Comparison of ENCODE assay signal across 27 cellular contexts in genomic region chr7:42734568-42734967, GRCh38.
DNase-seq lines count a peak whose midpoint lies in the region; ATAC-seq and TF ChIP-seq lines count a peak whose summit lies in the region.
"Had no signal": no experiment of that assay in that cellular context is flagged by ENCODE, and none has a peak within 500 bp of the region (broad histone marks: within the 10 kb centered on the region; RNA-seq: fewer than 3 reads in every experiment).

No MANE protein-coding gene starts in this region.

- H3K9me3 ChIP-seq in Loucy (ENCODE audit: insufficient read depth, low read depth, low read length) (no peaks in the 10 kb centered on the region), hepatocyte (ENCODE audit: low read depth) (no peaks in the 10 kb centered on the region)
- no peaks in the 10 kb centered on the region for H3K9me3 ChIP-seq in CD4-positive, alpha-beta memory T cell (ENCODE audit: control insufficient read depth in 1 of 2, low read length in 2 of 2)
- H3K9me3 ChIP-seq: BE2C, HAP-1, spleen, stomach, thyroid gland had no signal

- whole genome bisulfite sequencing in hepatocyte (ENCODE audit: low lambda C conversion rate, missing lambda C conversion rate): 41% methylated on average over 2 of the region's 2 CpGs

- intact Hi-C loops in CD4-positive, alpha-beta memory T cell (cut with micrococcal nuclease): no loop called here

- H2AFZ ChIP-seq in Loucy (ENCODE audit: low read length) (0 out of 2 replicates have a peak overlapping the region, but pooled peaks have one; percentile 62), hepatocyte (no peak overlapping the region)
- H2AFZ ChIP-seq: neural progenitor cell had no signal

- H3K4me3 Mint-ChIP-seq in nephron: no peak overlapping the region
- H3K4me3 Mint-ChIP-seq in activated naive CD8-positive, alpha-beta T cell treated with anti-CD3 and anti-CD28 coated beads, Interleukin-2, amount 50 U/mL, for 24 hours: no peak overlapping the region
- H3K4me3 Mint-ChIP-seq in CD4-positive, alpha-beta memory T cell: no peak overlapping the region
- H3K4me3 Mint-ChIP-seq: activated B cell treated with CpG ODN at 0.5 μM for 24 hours; activated naive CD8-positive, alpha-beta T cell treated with anti-CD3 and anti-CD28 coated beads, Interleukin-2, amount 10 ng/mL, durations not matched to agents 7 days and 5 days; activated T-cell treated with anti-CD3 and anti-CD28 coated beads, Interleukin-2, amount 50 U/mL, for 24 hours; neural progenitor cell had no signal

- H3K27ac ChIP-seq in hepatocyte: no peak overlapping the region
- H3K27ac ChIP-seq in CD4-positive, alpha-beta memory T cell (ENCODE audit: low read depth, low read length): no peak overlapping the region
- H3K27ac ChIP-seq: neural progenitor cell, spleen, stomach, thyroid gland had no signal

- no peaks in the 10 kb centered on the region for H3F3A ChIP-seq in Loucy (ENCODE audit: low read depth)

- H3K27me3 Mint-ChIP-seq in nephron (ENCODE audit: low read depth): no peaks in the 10 kb centered on the region
- peaks cover 2% of the 10 kb centered on the region for H3K27me3 Mint-ChIP-seq in activated naive CD8-positive, alpha-beta T cell treated with anti-CD3 and anti-CD28 coated beads, Interleukin-2, amount 50 U/mL, for 24 hours
- peaks cover 0 to 4% of the 10 kb centered on the region in 2 donors for H3K27me3 Mint-ChIP-seq in CD4-positive, alpha-beta memory T cell
- H3K27me3 Mint-ChIP-seq: activated B cell treated with CpG ODN at 0.5 μM for 24 hours; activated naive CD8-positive, alpha-beta T cell treated with anti-CD3 and anti-CD28 coated beads, Interleukin-2, amount 10 ng/mL, durations not matched to agents 7 days and 5 days; activated T-cell treated with anti-CD3 and anti-CD28 coated beads, Interleukin-2, amount 50 U/mL, for 24 hours had no signal

- peaks cover 11% of the 10 kb centered on the region for H3K4me1 ChIP-seq in Loucy (ENCODE audit: insufficient read depth, low read length, poor library complexity, severe bottlenecking)
- H3K4me1 ChIP-seq in hepatocyte (ENCODE audit: insufficient read depth): no peaks in the 10 kb centered on the region
- no peaks in the 10 kb centered on the region for H3K4me1 ChIP-seq in CD4-positive, alpha-beta memory T cell (ENCODE audit: insufficient read depth, low read length)
- H3K4me1 ChIP-seq: BE2C, HAP-1, neural progenitor cell, spleen, stomach had no signal

- H3K27me3 ChIP-seq in Loucy (ENCODE audit: insufficient read depth, low read length, poor library complexity, severe bottlenecking): no peaks in the 10 kb centered on the region
- H3K27me3 ChIP-seq in hepatocyte: no peaks in the 10 kb centered on the region
- no peaks in the 10 kb centered on the region for H3K27me3 ChIP-seq in CD4-positive, alpha-beta memory T cell (ENCODE audit: insufficient read depth, low read length)
- H3K27me3 ChIP-seq: BE2C, neural progenitor cell, stomach, thyroid gland had no signal

- no peaks in the 10 kb centered on the region for H4K20me1 ChIP-seq in Loucy (ENCODE audit: insufficient read depth, low read length, poor library complexity, severe bottlenecking)
- H4K20me1 ChIP-seq in hepatocyte (ENCODE audit: insufficient read depth, poor library complexity, severe bottlenecking): no peaks in the 10 kb centered on the region

- H3K9me3 Mint-ChIP-seq in nephron: peaks cover 3% of the 10 kb centered on the region
- H3K9me3 Mint-ChIP-seq in activated naive CD8-positive, alpha-beta T cell treated with anti-CD3 and anti-CD28 coated beads, Interleukin-2, amount 50 U/mL, for 24 hours: no peaks in the 10 kb centered on the region
- H3K9me3 Mint-ChIP-seq in CD4-positive, alpha-beta memory T cell: peaks cover 0 to 9% (median under 1%) of the 10 kb centered on the region in 8 donors
- H3K9me3 Mint-ChIP-seq: activated B cell treated with CpG ODN at 0.5 μM for 24 hours; activated naive CD8-positive, alpha-beta T cell treated with anti-CD3 and anti-CD28 coated beads, Interleukin-2, amount 10 ng/mL, durations not matched to agents 7 days and 5 days; activated T-cell treated with anti-CD3 and anti-CD28 coated beads, Interleukin-2, amount 50 U/mL, for 24 hours had no signal

- H3K9me2 ChIP-seq in Loucy (replicated peaks; ENCODE audit: low read depth, low read length): no peaks in the 10 kb centered on the region
- no peaks in the 10 kb centered on the region for H3K9me2 ChIP-seq in hepatocyte (replicated peaks; ENCODE audit: insufficient read depth)

- H3K79me2 ChIP-seq in Loucy (ENCODE audit: insufficient read depth, low read length) (no peaks in the 10 kb centered on the region), hepatocyte (no peaks in the 10 kb centered on the region)

- no peak overlapping the region for H3K9ac ChIP-seq in Loucy (ENCODE audit: low read depth, low read length, poor library complexity, severe bottlenecking)
- H3K9ac ChIP-seq: neural progenitor cell had no signal

- CTCF ChIA-PET in CD4-positive, alpha-beta memory T cell (lab: Charles Lee; ENCODE audit: partially characterized antibody): no interaction called here

- DNase-seq in AG10803 (ENCODE audit: low read depth) (peak; percentile 39), cardiac fibroblast (ENCODE audit: low read depth in 2 of 2) (peak; percentile 53 to 58), NCI-H1105 (lab: John Stamatoyannopoulos, UW) (no peak), hepatocyte (ENCODE audit: low spot score) (no peak)
- no peak for DNase-seq in activated naive CD8-positive, alpha-beta T cell treated with anti-CD3 and anti-CD28 coated beads, Interleukin-2, amount 50 U/mL, for 24 hours
- DNase-seq in CD4-positive, alpha-beta memory T cell: no peak
- DNase-seq: activated B cell treated with CpG ODN at 0.5 μM for 24 hours; activated gamma-delta T cell treated with Interleukin-2 at 50 U/mL for 16 hours; activated naive CD8-positive, alpha-beta T cell treated with anti-CD3 and anti-CD28 coated beads, Interleukin-2, amount 10 ng/mL, durations not matched to agents 7 days and 5 days; activated T-cell treated with anti-CD3 and anti-CD28 coated beads, Interleukin-2, amount 50 U/mL, for 24 hours; BE2C; cerebellar nuclear complex; DMS 273 treated with DMSO at 0.1 percent for 48 hours; NCI-H1092; NCI-H187 treated with DMSO at 0.1 percent for 48 hours; NCI-H2171; NCI-H510A; posterior cingulate gyrus; right cardiac atrium; spleen; stimulated activated CD4-positive, alpha-beta T cell treated with anti-CD3 and anti-CD28 coated beads, Interleukin-2, amount 100 ng/mL, for 24 hours; stomach; thyroid gland had no signal

- peak overlapping the region in 2 of 3 experiments; percentile 49 to 74 for H3K27ac Mint-ChIP-seq in nephron
- no peak overlapping the region for H3K27ac Mint-ChIP-seq in activated naive CD8-positive, alpha-beta T cell treated with anti-CD3 and anti-CD28 coated beads, Interleukin-2, amount 50 U/mL, for 24 hours
- H3K27ac Mint-ChIP-seq in CD4-positive, alpha-beta memory T cell: no peak overlapping the region
- H3K27ac Mint-ChIP-seq: activated B cell treated with CpG ODN at 0.5 μM for 24 hours; activated naive CD8-positive, alpha-beta T cell treated with anti-CD3 and anti-CD28 coated beads, Interleukin-2, amount 10 ng/mL, durations not matched to agents 7 days and 5 days; activated T-cell treated with anti-CD3 and anti-CD28 coated beads, Interleukin-2, amount 50 U/mL, for 24 hours; neural progenitor cell had no signal

- no peak for ATAC-seq in activated naive CD8-positive, alpha-beta T cell treated with anti-CD3 and anti-CD28 coated beads, Interleukin-2, amount 50 U/mL, for 24 hours
- ATAC-seq: right cardiac atrium had no signal

- TF ChIP-seq CTCF in AG10803 (conservative IDR thresholded peaks at IDR 0.05; ENCODE audit: low read length): no peak
- no peak for TF ChIP-seq CTCF in Loucy (conservative IDR thresholded peaks at IDR 0.05; ENCODE audit: low read length)
- no peak for TF ChIP-seq CTCF in cardiac fibroblast (IDR thresholded peaks at IDR 0.05; ENCODE audit: low read depth, low read length)
- TF ChIP-seq CTCF in nephron (IDR thresholded peaks at IDR 0.05; ENCODE audit: unreplicated experiment in 3 of 3): no peak
- TF ChIP-seq CTCF in hepatocyte (IDR thresholded peaks at IDR 0.05; ENCODE audit: poor library complexity): no peak

- peaks cover 16% of the 10 kb centered on the region for H3K4me1 Mint-ChIP-seq in nephron
- no peaks in the 10 kb centered on the region for H3K4me1 Mint-ChIP-seq in activated naive CD8-positive, alpha-beta T cell treated with anti-CD3 and anti-CD28 coated beads, Interleukin-2, amount 50 U/mL, for 24 hours
- no peaks in the 10 kb centered on the region for H3K4me1 Mint-ChIP-seq in CD4-positive, alpha-beta memory T cell
- H3K4me1 Mint-ChIP-seq: activated B cell treated with CpG ODN at 0.5 μM for 24 hours; activated naive CD8-positive, alpha-beta T cell treated with anti-CD3 and anti-CD28 coated beads, Interleukin-2, amount 10 ng/mL, durations not matched to agents 7 days and 5 days had no signal

- POLR2A ChIA-PET in CD4-positive, alpha-beta memory T cell (lab: Charles Lee; ENCODE audit: partially characterized antibody): no interaction called here

- H3K36me3 Mint-ChIP-seq in nephron (ENCODE audit: low read depth): no peaks in the 10 kb centered on the region
- H3K36me3 Mint-ChIP-seq in activated naive CD8-positive, alpha-beta T cell treated with anti-CD3 and anti-CD28 coated beads, Interleukin-2, amount 50 U/mL, for 24 hours (ENCODE audit: low read depth): no peaks in the 10 kb centered on the region
- no peaks in the 10 kb centered on the region for H3K36me3 Mint-ChIP-seq in CD4-positive, alpha-beta memory T cell
- H3K36me3 Mint-ChIP-seq: activated naive CD8-positive, alpha-beta T cell treated with anti-CD3 and anti-CD28 coated beads, Interleukin-2, amount 10 ng/mL, durations not matched to agents 7 days and 5 days had no signal

- H3K4me3 ChIP-seq in AG10803 (ENCODE audit: low read length) (no peak overlapping the region), Loucy (ENCODE audit: low read length, poor library complexity, severe bottlenecking) (no peak overlapping the region), cardiac fibroblast (replicated peaks in 1 of 2; ENCODE audit: low read depth in 2 of 2, low read length in 2 of 2) (no peak overlapping the region), hepatocyte (no peak overlapping the region)
- no peak overlapping the region for H3K4me3 ChIP-seq in CD4-positive, alpha-beta memory T cell (ENCODE audit: low read length in 2 of 2)
- H3K4me3 ChIP-seq: HAP-1, neural progenitor cell, spleen, stomach, thyroid gland had no signal

- no peaks in the 10 kb centered on the region for H3K36me3 ChIP-seq in Loucy (ENCODE audit: insufficient read depth, low read length)
- no peaks in the 10 kb centered on the region for H3K36me3 ChIP-seq in hepatocyte (replicated peaks; ENCODE audit: insufficient read depth, low read depth)
- no peaks in the 10 kb centered on the region for H3K36me3 ChIP-seq in CD4-positive, alpha-beta memory T cell (ENCODE audit: insufficient read depth, low read length)
- H3K36me3 ChIP-seq: BE2C, HAP-1, neural progenitor cell, spleen, stomach, thyroid gland had no signal

- H3K4me2 ChIP-seq in Loucy (ENCODE audit: low read depth, low read length, poor library complexity, severe bottlenecking): no peak overlapping the region
- H3K4me2 ChIP-seq in hepatocyte: no peak overlapping the region
- H3K4me2 ChIP-seq: neural progenitor cell had no signal

Comparison
In these comparisons a context has a peak if more than half of its experiments do, and no peak if none do; other contexts are left out.
1. DNase-seq: peak in AG10803 (single experiment) and cardiac fibroblast (2 of 2); none in activated naive CD8-positive, alpha-beta T cell treated with anti-CD3 and anti-CD28 coated beads, Interleukin-2, amount 50 U/mL, for 24 hours (single experiment), NCI-H1105 (single experiment), hepatocyte (single experiment) and CD4-positive, alpha-beta memory T cell (0 of 5).
2. H3K27ac Mint-ChIP-seq: peak in nephron (2 of 3); none in activated naive CD8-positive, alpha-beta T cell treated with anti-CD3 and anti-CD28 coated beads, Interleukin-2, amount 50 U/mL, for 24 hours (single experiment) and CD4-positive, alpha-beta memory T cell (0 of 7).